8 cellular contexts compared by ENCODE assay signal in the genomic region with DNA sequence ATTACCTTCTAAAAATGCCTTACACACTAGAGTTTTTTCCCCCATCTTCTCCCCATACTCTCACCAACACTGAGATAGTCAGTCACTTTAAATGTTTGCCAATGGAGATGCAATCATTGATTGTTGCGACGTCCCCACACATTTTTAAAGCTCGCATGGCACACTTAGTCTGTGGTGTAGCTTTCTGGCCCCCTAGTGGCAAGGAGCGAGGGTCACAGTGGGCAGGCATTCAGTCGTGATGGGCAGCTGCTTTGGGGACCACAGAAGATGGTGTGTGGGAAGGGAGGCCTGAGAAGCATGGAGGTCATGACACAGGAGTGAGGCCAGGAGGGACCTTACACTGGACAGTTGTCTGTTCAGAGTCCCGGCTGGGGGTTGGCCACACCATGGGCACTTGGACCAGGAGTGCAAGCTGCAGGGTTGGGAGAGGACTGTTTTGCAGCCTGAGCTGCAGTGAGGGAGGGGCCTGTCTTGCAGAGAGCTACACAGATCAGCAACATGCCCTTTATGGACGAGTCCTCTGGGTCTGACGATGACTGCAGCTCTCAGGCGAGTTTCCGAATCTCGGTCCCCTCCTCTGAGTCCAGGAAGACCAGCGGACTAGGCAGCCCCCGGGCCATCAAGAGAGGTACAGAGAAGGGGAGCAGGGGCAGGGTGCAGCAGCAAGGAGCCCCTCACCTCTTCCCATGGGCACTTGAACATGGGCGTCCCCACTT. TPM values are rescaled to one million over a fixed set of nuclear protein-coding genes. Genes with fewer than 3 reads are reported as not detected.
DNase-seq lines count a peak whose midpoint lies in the region; TF ChIP-seq lines count a peak whose summit lies in the region.

No MANE protein-coding gene starts in this region.

- TF ChIP-seq CTCF in fibroblast of villous mesenchyme (IDR thresholded peaks at IDR 0.05; ENCODE audit: insufficient read depth, low read depth, low read length) (peak; percentile 97), osteoblast (IDR thresholded peaks at IDR 0.05; ENCODE audit: extremely low read depth, low read depth, low read length) (peak; percentile 93), testis (IDR thresholded peaks at IDR 0.05) (peak; percentile 58 to 87 (median 73))

- H3K4me1 ChIP-seq in osteoblast (ENCODE audit: insufficient read depth, low read length) (peaks cover 3% of the 10 kb centered on the region), testis (no peaks in the 10 kb centered on the region)

- DNase-seq in NCI-H524 (lab: John Stamatoyannopoulos, UW) (peak; percentile 59 to 80), NCI-H524 treated with DMSO at 0.1 percent for 48 hours (lab: John Stamatoyannopoulos, UW) (no peak), HT1080 (ENCODE audit: low read depth) (peak; percentile 50), RKO (ENCODE audit: low spot score) (peak; percentile 70), fibroblast of villous mesenchyme (ENCODE audit: low read depth) (peak; percentile 59), osteoblast (ENCODE audit: insufficient read length, low spot score, missing footprints) (peak; percentile 96), testis (peak; percentile 80)
- peak; percentile 54 for DNase-seq in activated T-helper 1 cell treated with anti-CD3 and anti-CD28 coated beads, Interleukin-12 subunit alpha, Interleukin-12 subunit beta, Interleukin-2, Interleukin-4 antibody, amounts not matched to agents 30 ng/mL and 10 ng/mL and 1 ng/mL, durations not matched to agents 14 hours and 24 hours and 36 hours (ENCODE audit: low spot score)

- H3K27me3 ChIP-seq in osteoblast (ENCODE audit: insufficient read depth, low read length), result no peaks in the 10 kb centered on the region
- no peaks in the 10 kb centered on the region for H3K27me3 ChIP-seq in testis

- H3K4me2 ChIP-seq in osteoblast (ENCODE audit: insufficient read depth, low read length), result no peak overlapping the region

- no peak overlapping the region for H3K27ac Mint-ChIP-seq in activated T-helper 1 cell treated with anti-CD3 and anti-CD28 coated beads, Interleukin-12 subunit alpha, Interleukin-12 subunit beta, Interleukin-2, Interleukin-4 antibody, amounts not matched to agents 30 ng/mL and 10 ng/mL and 1 ng/mL, durations not matched to agents 14 hours and 24 hours and 36 hours

- H3K9me3 Mint-ChIP-seq in activated T-helper 1 cell treated with anti-CD3 and anti-CD28 coated beads, Interleukin-12 subunit alpha, Interleukin-12 subunit beta, Interleukin-2, Interleukin-4 antibody, amounts not matched to agents 30 ng/mL and 10 ng/mL and 1 ng/mL, durations not matched to agents 14 hours and 24 hours and 36 hours, result no peaks in the 10 kb centered on the region

- no peaks in the 10 kb centered on the region for H3K79me2 ChIP-seq in osteoblast (ENCODE audit: insufficient read depth, low read length)

- H3K4me3 ChIP-seq in fibroblast of villous mesenchyme (ENCODE audit: low read depth, low read length) (no peak overlapping the region), osteoblast (ENCODE audit: insufficient read depth, low read length) (no peak overlapping the region), testis (no peak overlapping the region)

- no peaks in the 10 kb centered on the region for H3K9me3 ChIP-seq in osteoblast (ENCODE audit: low read depth, low read length)
- H3K9me3 ChIP-seq in testis, result no peaks in the 10 kb centered on the region

- 53 to 55% methylated on average over 9 to 14 of the region's 14 CpGs for WGBS in testis, 2 donors

- intact Hi-C loops in activated T-helper 1 cell treated with anti-CD3 and anti-CD28 coated beads, Interleukin-12 subunit alpha, Interleukin-12 subunit beta, Interleukin-2, Interleukin-4 antibody, amounts not matched to agents 30 ng/mL and 10 ng/mL and 1 ng/mL, durations not matched to agents 14 hours and 24 hours and 36 hours (cut with micrococcal nuclease), result loop anchor here (1.0 kb wide), 2 partner anchors 45 to 144 kb away; no protein-coding TSS in a partner anchor
- intact Hi-C loops in testis (cut with DNase I; ENCODE audit: low total_unique reads), result no loop called here

- H3K4me1 Mint-ChIP-seq in activated T-helper 1 cell treated with anti-CD3 and anti-CD28 coated beads, Interleukin-12 subunit alpha, Interleukin-12 subunit beta, Interleukin-2, Interleukin-4 antibody, amounts not matched to agents 30 ng/mL and 10 ng/mL and 1 ng/mL, durations not matched to agents 14 hours and 24 hours and 36 hours (ENCODE audit: low read depth), result peaks cover 8% of the 10 kb centered on the region

- peaks cover 5% of the 10 kb centered on the region for H3K27me3 Mint-ChIP-seq in activated T-helper 1 cell treated with anti-CD3 and anti-CD28 coated beads, Interleukin-12 subunit alpha, Interleukin-12 subunit beta, Interleukin-2, Interleukin-4 antibody, amounts not matched to agents 30 ng/mL and 10 ng/mL and 1 ng/mL, durations not matched to agents 14 hours and 24 hours and 36 hours (ENCODE audit: insufficient read depth)

- H4K20me1 ChIP-seq in osteoblast (ENCODE audit: insufficient read depth, low read length), result no peaks in the 10 kb centered on the region

- H3K27ac ChIP-seq in osteoblast (ENCODE audit: low read depth, low read length), result no peak overlapping the region
- no peak overlapping the region for H3K27ac ChIP-seq in testis

- H3K4me3 Mint-ChIP-seq in activated T-helper 1 cell treated with anti-CD3 and anti-CD28 coated beads, Interleukin-12 subunit alpha, Interleukin-12 subunit beta, Interleukin-2, Interleukin-4 antibody, amounts not matched to agents 30 ng/mL and 10 ng/mL and 1 ng/mL, durations not matched to agents 14 hours and 24 hours and 36 hours, result no peak overlapping the region

- no peaks in the 10 kb centered on the region for H3K36me3 Mint-ChIP-seq in activated T-helper 1 cell treated with anti-CD3 and anti-CD28 coated beads, Interleukin-12 subunit alpha, Interleukin-12 subunit beta, Interleukin-2, Interleukin-4 antibody, amounts not matched to agents 30 ng/mL and 10 ng/mL and 1 ng/mL, durations not matched to agents 14 hours and 24 hours and 36 hours (ENCODE audit: low read depth)

- H3K36me3 ChIP-seq in osteoblast (ENCODE audit: insufficient read depth, low read length) (no peaks in the 10 kb centered on the region), testis (ENCODE audit: low read depth, missing control alignments) (no peaks in the 10 kb centered on the region)

- TF ChIP-seq POLR2A in testis (IDR thresholded peaks at IDR 0.05), result no peak

- no peak overlapping the region for H2AFZ ChIP-seq in osteoblast (ENCODE audit: low read length)

RNA-seq across cellular contexts. Expression of gene PIGH, which starts 28.6 kb away (rescaled TPM):
- 25.4 and 37.4 TPM in 2 replicates for total RNA-seq in HT1080 (2014; rRNA removed; shearing (Covaris generic))
- 15.9 and 18.6 TPM in 2 replicates for polyA plus RNA-seq in HT1080 (2015; cell fraction: cytosol; rRNA removed)
- 19.9 and 25.5 TPM in 2 replicates for polyA plus RNA-seq in HT1080 (2015; cell fraction: nucleus; rRNA removed)
- 22.7 and 26.0 TPM in 2 replicates for total RNA-seq in activated T-helper 1 cell treated with anti-CD3 and anti-CD28 coated beads, Interleukin-12 subunit alpha, Interleukin-12 subunit beta, Interleukin-2, Interleukin-4 antibody, amounts not matched to agents 30 ng/mL and 10 ng/mL and 1 ng/mL, durations not matched to agents 14 hours and 24 hours and 36 hours
- 15.5 and 17.7 TPM in 2 replicates for total RNA-seq in fibroblast of villous mesenchyme
- 15.3 and 16.3 TPM in 2 replicates for total RNA-seq in osteoblast
- total RNA-seq in testis, result 10 to 100 TPM; 44.1 to 45.2 TPM
- 69.3 TPM for polyA plus RNA-seq in testis (ENCODE audit: insufficient read depth, low read depth, low replicate concordance)

RNA-seq across cellular contexts. Expression of gene PLEKHH1, which starts 38.3 kb away (rescaled TPM):
- 4.2 and 4.3 TPM in 2 replicates for total RNA-seq in HT1080 (2014; rRNA removed; shearing (Covaris generic))
- polyA plus RNA-seq in HT1080 (2015; cell fraction: cytosol; rRNA removed), result 4.0 and 5.0 TPM in 2 replicates
- 23.8 and 27.3 TPM in 2 replicates for polyA plus RNA-seq in HT1080 (2015; cell fraction: nucleus; rRNA removed)
- 0.96 and 2.4 TPM in 2 replicates for total RNA-seq in activated T-helper 1 cell treated with anti-CD3 and anti-CD28 coated beads, Interleukin-12 subunit alpha, Interleukin-12 subunit beta, Interleukin-2, Interleukin-4 antibody, amounts not matched to agents 30 ng/mL and 10 ng/mL and 1 ng/mL, durations not matched to agents 14 hours and 24 hours and 36 hours
- 0.43 and 0.64 TPM in 2 replicates for total RNA-seq in fibroblast of villous mesenchyme
- total RNA-seq in osteoblast, result 0.59 and 1.1 TPM in 2 replicates
- total RNA-seq in testis, result 10 to 100 TPM; 49.1 to 61.3 TPM
- 21.4 TPM for polyA plus RNA-seq in testis (ENCODE audit: insufficient read depth, low read depth, low replicate concordance)

RNA-seq across cellular contexts. Expression of gene ARG2, which starts 48.3 kb away (rescaled TPM):
- total RNA-seq in HT1080 (2014; rRNA removed; shearing (Covaris generic)), result 20.6 and 22.8 TPM in 2 replicates
- polyA plus RNA-seq in HT1080 (2015; cell fraction: cytosol; rRNA removed), result 25.2 and 33.0 TPM in 2 replicates
- polyA plus RNA-seq in HT1080 (2015; cell fraction: nucleus; rRNA removed), result 23.2 and 23.3 TPM in 2 replicates
- total RNA-seq in activated T-helper 1 cell treated with anti-CD3 and anti-CD28 coated beads, Interleukin-12 subunit alpha, Interleukin-12 subunit beta, Interleukin-2, Interleukin-4 antibody, amounts not matched to agents 30 ng/mL and 10 ng/mL and 1 ng/mL, durations not matched to agents 14 hours and 24 hours and 36 hours, result 5.2 and 7.1 TPM in 2 replicates
- total RNA-seq in fibroblast of villous mesenchyme (3.9 TPM in 2 replicates), osteoblast (11.2 and 13.3 TPM in 2 replicates), testis (1 to 10 TPM; 3.8 to 5.1 TPM)
- 5.3 TPM for polyA plus RNA-seq in testis (ENCODE audit: insufficient read depth, low read depth, low replicate concordance)
